Comparison of ENCODE assay signal across 10 cellular contexts in genomic region chr17:74478369-74479100, GRCh38. TPM values are rescaled to one million over a fixed set of nuclear protein-coding genes. Genes with fewer than 3 reads are reported as not detected.
DNase-seq lines count a peak whose midpoint lies in the region; ATAC-seq and TF ChIP-seq lines count a peak whose summit lies in the region.
"Had no signal": no experiment of that assay in that cellular context is flagged by ENCODE, and none has a peak within 500 bp of the region (broad histone marks: within the 10 kb centered on the region; RNA-seq: fewer than 3 reads in every experiment).

No MANE protein-coding gene starts in this region.

- no peaks in the 10 kb centered on the region for H3K27me3 Mint-ChIP-seq in CD8-positive, alpha-beta T cell (ENCODE audit: low read depth)
- peaks cover 2% of the 10 kb centered on the region for H3K27me3 Mint-ChIP-seq in IgD-negative memory B cell
- no peaks in the 10 kb centered on the region for H3K27me3 Mint-ChIP-seq in activated CD8-positive, alpha-beta T cell treated with anti-CD3 and anti-CD28 coated beads, Interleukin-2, amount 10 ng/mL, durations not matched to agents 7 days and 5 days (ENCODE audit: low read depth)

- no TSS peak for BruUV-seq in A673 (replicated peaks; lab: Mats Ljungman, UMichigan)

- peak overlapping the region; percentile 76 for H3K27ac Mint-ChIP-seq in CD8-positive, alpha-beta T cell
- peak overlapping the region in 2 of 3 donors; percentile 33 to 70 for H3K27ac Mint-ChIP-seq in IgD-negative memory B cell
- H3K27ac Mint-ChIP-seq in activated CD8-positive, alpha-beta T cell treated with anti-CD3 and anti-CD28 coated beads, Interleukin-2, amount 10 ng/mL, durations not matched to agents 7 days and 5 days, result peak overlapping the region; percentile 72
- H3K27ac Mint-ChIP-seq: neural progenitor cell had no signal

- H3K4me3 Mint-ChIP-seq in CD8-positive, alpha-beta T cell, result peak overlapping the region; percentile 47
- peak overlapping the region in 3 of 4 donors; percentile 46 to 65 (median 56) for H3K4me3 Mint-ChIP-seq in IgD-negative memory B cell
- peak overlapping the region; percentile 47 for H3K4me3 Mint-ChIP-seq in activated CD8-positive, alpha-beta T cell treated with anti-CD3 and anti-CD28 coated beads, Interleukin-2, amount 10 ng/mL, durations not matched to agents 7 days and 5 days
- H3K4me3 Mint-ChIP-seq: neural progenitor cell had no signal

- H3K4me1 ChIP-seq in CD8-positive, alpha-beta T cell (ENCODE audit: insufficient read depth, low read length), result peaks cover 51% of the 10 kb centered on the region
- no peaks in the 10 kb centered on the region for H3K4me1 ChIP-seq in A673 (ENCODE audit: insufficient read depth, low read length, poor library complexity, severe bottlenecking)
- H3K4me1 ChIP-seq: neural progenitor cell had no signal

- WGBS in lower leg skin, 2 donors, result 38 to 56% methylated on average over 7 of the region's 7 CpGs

- H3K36me3 ChIP-seq in CD8-positive, alpha-beta T cell (ENCODE audit: insufficient read depth, low read length), result peaks cover 4% of the 10 kb centered on the region
- no peaks in the 10 kb centered on the region for H3K36me3 ChIP-seq in A673 (ENCODE audit: insufficient read depth, low read length, poor library complexity, severe bottlenecking)
- H3K36me3 ChIP-seq: neural progenitor cell had no signal

- POLR2A ChIA-PET in CD8-positive, alpha-beta T cell (lab: Charles Lee), result interaction anchor here (1.3 to 1.6 kb wide), 2 partner anchors 14 to 24 kb away, joined by 4 read pairs; no protein-coding TSS in a partner anchor
- POLR2A ChIA-PET in activated CD8-positive, alpha-beta T cell treated with anti-CD3 and anti-CD28 coated beads, Interleukin-2, amount 10 ng/mL, durations not matched to agents 7 days and 5 days (lab: Charles Lee), result no interaction called here
- POLR2A ChIA-PET in A673 (lab: Charles Lee; ENCODE audit: low non-redundant PET), result no interaction called here

- no peak for TF ChIP-seq CTCF in CD8-positive, alpha-beta T cell (IDR thresholded peaks at IDR 0.05)
- TF ChIP-seq CTCF in A673 (conservative IDR thresholded peaks at IDR 0.05; ENCODE audit: low read depth, low read length), result no peak
- TF ChIP-seq CTCF in lower leg skin (IDR thresholded peaks at IDR 0.05), result no peak

- H3K27me3 ChIP-seq in CD8-positive, alpha-beta T cell (ENCODE audit: insufficient read depth, low read length), result no peaks in the 10 kb centered on the region
- no peaks in the 10 kb centered on the region for H3K27me3 ChIP-seq in A673 (replicated peaks; ENCODE audit: insufficient read depth, low read depth, low read length, poor library complexity)
- H3K27me3 ChIP-seq: neural progenitor cell had no signal

- CTCF ChIA-PET in CD8-positive, alpha-beta T cell (lab: Charles Lee), result interaction anchor here (1.1 to 6.7 kb wide), 3 partner anchors 20 to 110 kb away, joined by 4 to 43 read pairs (median 7); no protein-coding TSS in a partner anchor
- CTCF ChIA-PET in activated CD8-positive, alpha-beta T cell treated with anti-CD3 and anti-CD28 coated beads, Interleukin-2, amount 10 ng/mL, durations not matched to agents 7 days and 5 days (lab: Charles Lee), result interaction anchor here (0.8 to 1.8 kb wide), 5 partner anchors 16 to 111 kb away, joined by 3 to 6 read pairs (median 5); no protein-coding TSS in a partner anchor
- CTCF ChIA-PET in A673 (lab: Charles Lee), result no interaction called here

- H3K9me3 Mint-ChIP-seq in CD8-positive, alpha-beta T cell, result peaks cover 11% of the 10 kb centered on the region
- peaks cover 0 to 10% (median 2%) of the 10 kb centered on the region in 3 donors for H3K9me3 Mint-ChIP-seq in IgD-negative memory B cell
- peaks cover 25% of the 10 kb centered on the region for H3K9me3 Mint-ChIP-seq in activated CD8-positive, alpha-beta T cell treated with anti-CD3 and anti-CD28 coated beads, Interleukin-2, amount 10 ng/mL, durations not matched to agents 7 days and 5 days (ENCODE audit: insufficient read depth)

- H3K27ac ChIP-seq in CD8-positive, alpha-beta T cell (ENCODE audit: low read depth, low read length), result no peak overlapping the region
- no peak overlapping the region for H3K27ac ChIP-seq in A673 (ENCODE audit: low read depth, low read length, poor library complexity, severe bottlenecking)
- H3K27ac ChIP-seq: neural progenitor cell had no signal

- peaks cover 5% of the 10 kb centered on the region for H3K36me3 Mint-ChIP-seq in CD8-positive, alpha-beta T cell
- H3K36me3 Mint-ChIP-seq in IgD-negative memory B cell, result peaks cover 17% of the 10 kb centered on the region
- H3K36me3 Mint-ChIP-seq in activated CD8-positive, alpha-beta T cell treated with anti-CD3 and anti-CD28 coated beads, Interleukin-2, amount 10 ng/mL, durations not matched to agents 7 days and 5 days (ENCODE audit: low read depth), result peaks cover 45% of the 10 kb centered on the region
- H3K36me3 Mint-ChIP-seq: neural progenitor cell had no signal

- peaks cover 5% of the 10 kb centered on the region for H3K9me3 ChIP-seq in CD8-positive, alpha-beta T cell (ENCODE audit: low read length)
- peaks cover 9% of the 10 kb centered on the region for H3K9me3 ChIP-seq in A673 (ENCODE audit: low read depth, low read length, poor library complexity, severe bottlenecking)

- intact Hi-C loops in CD8-positive, alpha-beta T cell (cut with DNase I, micrococcal nuclease), result loop anchor here (1.0 to 10.0 kb wide), 2 partner anchors 24 to 256 kb away; partner anchors contain the start of gene RAB37 (in 1 of the 2)
- intact Hi-C loops in A673 (cut with micrococcal nuclease; ENCODE audit: unreplicated experiment), result no loop called here
- intact Hi-C loops in lower leg skin (cut with DNase I; ENCODE audit: low total_unique reads), result no loop called here

- no peak overlapping the region for H3K4me3 ChIP-seq in CD8-positive, alpha-beta T cell (ENCODE audit: low read depth, low read length)
- H3K4me3 ChIP-seq in A673 (ENCODE audit: low read depth, low read length, poor library complexity, severe bottlenecking) (no peak overlapping the region), lower leg skin (ENCODE audit: low read depth, poor library complexity, severe bottlenecking) (no peak overlapping the region)
- H3K4me3 ChIP-seq: neural progenitor cell had no signal

- TF ChIP-seq POLR2A in lower leg skin (IDR thresholded peaks at IDR 0.05), result no peak

- H3K4me1 Mint-ChIP-seq in CD8-positive, alpha-beta T cell (ENCODE audit: low read depth), result peaks cover 55% of the 10 kb centered on the region
- H3K4me1 Mint-ChIP-seq in IgD-negative memory B cell, result peaks cover 4 to 13% (median 8%) of the 10 kb centered on the region in 3 donors
- peaks cover 52% of the 10 kb centered on the region for H3K4me1 Mint-ChIP-seq in activated CD8-positive, alpha-beta T cell treated with anti-CD3 and anti-CD28 coated beads, Interleukin-2, amount 10 ng/mL, durations not matched to agents 7 days and 5 days (ENCODE audit: low read depth)

- ATAC-seq in CD8-positive, alpha-beta T cell, result peak; percentile 68
- ATAC-seq in activated CD8-positive, alpha-beta T cell treated with anti-CD3 and anti-CD28 coated beads, Interleukin-2, amount 10 ng/mL, durations not matched to agents 7 days and 5 days, result peak; percentile 85
- no peak for ATAC-seq in GM21526 (IDR thresholded peaks at IDR 0.05; ENCODE audit: low FRiP score, unreplicated experiment)

- peak in 2 of 7 experiments; percentile 46 to 52 for DNase-seq in CD8-positive, alpha-beta T cell
- peak; percentile 75 for DNase-seq in activated CD8-positive, alpha-beta T cell treated with anti-CD3 and anti-CD28 coated beads, Interleukin-2, amount 10 ng/mL, durations not matched to agents 7 days and 5 days
- DNase-seq in mucosa of gallbladder (ENCODE audit: low spot score) (peak; percentile 45), NCI-H82 treated with DMSO at 0.1 percent for 48 hours (lab: John Stamatoyannopoulos, UW; ENCODE audit: unreplicated experiment) (no peak), A673 (ENCODE audit: low spot score) (no peak), lower leg skin (ENCODE audit: low spot score in 2 of 2) (no peak)

RNA-seq across cellular contexts. Expression of gene CD300A, which starts 12.1 kb away (rescaled TPM):
- 1 to 10 TPM; 3.6 to 4.5 TPM for total RNA-seq in CD8-positive, alpha-beta T cell
- polyA plus RNA-seq in IgD-negative memory B cell, result 28.0 TPM
- 1 to 10 TPM; 2.1 to 2.8 TPM for total RNA-seq in activated CD8-positive, alpha-beta T cell treated with anti-CD3 and anti-CD28 coated beads, Interleukin-2, amount 10 ng/mL, durations not matched to agents 7 days and 5 days
- total RNA-seq in mucosa of gallbladder, result 15.2 TPM
- not detected in 2 replicates for total RNA-seq in A673 (2021)
- total RNA-seq in lower leg skin, result 10 to 100 TPM in 2 of 4 donors, 1 to 10 TPM in 2; 5.5 to 13.0 (median 8.7) TPM
- total RNA-seq: astrocyte had no signal

RNA-seq across cellular contexts. Expression of gene GPRC5C, which starts 46.6 kb away (rescaled TPM):
- under 1 TPM in 1 of 2 experiments, not detected in 1; 0.33 TPM for total RNA-seq in CD8-positive, alpha-beta T cell
- polyA plus RNA-seq in IgD-negative memory B cell, result 0.18 TPM
- under 1 TPM in 1 of 2 experiments, not detected in 1; 0.32 TPM for total RNA-seq in activated CD8-positive, alpha-beta T cell treated with anti-CD3 and anti-CD28 coated beads, Interleukin-2, amount 10 ng/mL, durations not matched to agents 7 days and 5 days
- total RNA-seq in mucosa of gallbladder (148 TPM), A673 (2021) (0.57 TPM in 1 of 2 replicates, not detected in the other), lower leg skin (100 to 1,000 TPM in 2 of 4 donors, 10 to 100 TPM in 2; 80.3 to 147 (median 99.1) TPM)

RNA-seq across cellular contexts. Expression of gene CD300LB, which starts 52.7 kb away (rescaled TPM):
- total RNA-seq in CD8-positive, alpha-beta T cell, result not detected
- not detected for polyA plus RNA-seq in IgD-negative memory B cell
- total RNA-seq in activated CD8-positive, alpha-beta T cell treated with anti-CD3 and anti-CD28 coated beads, Interleukin-2, amount 10 ng/mL, durations not matched to agents 7 days and 5 days, result not detected
- total RNA-seq in mucosa of gallbladder, result 0.49 TPM
- total RNA-seq in A673 (2021), result not detected in 2 replicates
- total RNA-seq in lower leg skin, result 1 to 10 TPM in 1 of 4 donors, under 1 TPM in 2, not detected in 1; 0.12 to 1.3 (median 0.55) TPM
- total RNA-seq: astrocyte had no signal

Comparison
In these comparisons a context has a peak if more than half of its experiments do, and no peak if none do; other contexts are left out.
1. DNase-seq: peak in activated CD8-positive, alpha-beta T cell treated with anti-CD3 and anti-CD28 coated beads, Interleukin-2, amount 10 ng/mL, durations not matched to agents 7 days and 5 days (single experiment) and mucosa of gallbladder (single experiment); none in NCI-H82 treated with DMSO at 0.1 percent for 48 hours (single experiment), A673 (single experiment) and lower leg skin (0 of 2).
2. RNA of gene GPRC5C, which starts 46.6 kb away (total RNA-seq): 148 TPM in mucosa of gallbladder (single experiment) and 80.3 to 147 TPM in lower leg skin; 0.57 TPM in A673, 0.33 TPM in CD8-positive, alpha-beta T cell and 0.32 TPM in activated CD8-positive, alpha-beta T cell treated with anti-CD3 and anti-CD28 coated beads, Interleukin-2, amount 10 ng/mL, durations not matched to agents 7 days and 5 days; every median in the first group is over 10 times any median in the second.
3. intact Hi-C loops: an anchor here in CD8-positive, alpha-beta T cell (1.0 to 10.0 kb wide); none called in A673 and lower leg skin.
4. Peak in every context shown above with its lines, with median percentiles within 50 percentile points of each other: H3K27ac Mint-ChIP-seq and H3K4me3 Mint-ChIP-seq.